Comparison of ENCODE assay signal across 9 cellular contexts in the genomic region with DNA sequence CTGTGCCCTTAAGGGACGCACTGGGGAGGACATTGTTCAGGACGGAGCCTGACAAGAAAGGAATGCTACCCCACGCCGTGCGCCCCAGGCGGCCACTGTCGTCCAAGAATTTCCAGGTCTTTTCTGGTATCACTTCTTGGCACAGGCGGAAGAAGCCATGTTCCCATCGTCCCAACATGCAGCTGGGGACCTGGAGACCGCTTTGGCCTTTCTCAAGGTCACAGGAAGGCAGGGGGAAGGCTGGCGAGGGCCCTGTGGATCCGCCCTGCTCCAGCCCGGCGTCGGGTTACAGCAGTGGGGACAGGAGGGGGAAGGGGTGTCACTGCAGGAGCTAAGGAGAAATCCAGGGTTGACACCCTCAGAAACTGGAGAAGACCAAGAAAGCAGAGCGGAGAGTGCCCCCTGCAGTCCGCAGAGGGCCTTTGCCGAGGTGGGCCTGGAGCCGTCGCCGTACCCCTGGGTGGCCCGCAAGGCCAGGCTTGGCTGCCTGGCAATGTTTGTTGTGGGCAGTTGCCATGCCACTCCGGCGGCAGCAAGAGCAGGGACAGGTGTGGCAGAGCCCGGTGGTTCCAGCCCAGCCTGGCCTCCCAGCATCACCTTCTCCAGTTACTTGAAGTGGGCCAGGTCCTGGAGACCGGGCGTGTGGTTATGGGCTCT.
A peak's percentile ranks its signal among the peaks of the same experiment; 100 is the strongest.
DNase-seq lines count a peak whose midpoint lies in the region; ATAC-seq and TF ChIP-seq lines count a peak whose summit lies in the region.
"Had no signal": no experiment of that assay in that cellular context is flagged by ENCODE, and none has a peak within 500 bp of the region (broad histone marks: within the 10 kb centered on the region; RNA-seq: fewer than 3 reads in every experiment).

No MANE protein-coding gene starts in this region.

- peaks cover 41% of the 10 kb centered on the region for H3K4me1 ChIP-seq in OCI-LY1 (ENCODE audit: insufficient read depth, low read length, severe bottlenecking)

- no peaks in the 10 kb centered on the region for H3K27me3 Mint-ChIP-seq in stimulated activated naive B cell treated with anti-CD40 and anti-IgM and Interleukin-4, amounts not matched to agents 10 μg/mL and 1 μg/mL and 100 μg/mL, for 72 hours
- H3K27me3 Mint-ChIP-seq in mesothelial cell of epicardium (ENCODE audit: low read depth) = peaks cover 13% of the 10 kb centered on the region

- peaks cover 8 to 13% of the 10 kb centered on the region in 2 donors for H3K36me3 Mint-ChIP-seq in stimulated activated naive B cell treated with anti-CD40 and anti-IgM and Interleukin-4, amounts not matched to agents 10 μg/mL and 1 μg/mL and 100 μg/mL, for 72 hours
- H3K36me3 Mint-ChIP-seq in mesothelial cell of epicardium = no peaks in the 10 kb centered on the region

- DNase-seq in NCI-H1417 (lab: John Stamatoyannopoulos, UW) (peak; percentile 45 to 70 (median 66)), NCI-H1417 treated with DMSO at 0.1 percent for 48 hours (lab: John Stamatoyannopoulos, UW) (no peak), left cardiac atrium (peak; percentile 30), SW 1271 (lab: John Stamatoyannopoulos, UW) (no peak), mesothelial cell of epicardium (ENCODE audit: low spot score in 2 of 2, unreplicated experiment in 2 of 2) (no peak)
- DNase-seq in stimulated activated naive B cell treated with anti-CD40 and anti-IgM and Interleukin-4, amounts not matched to agents 10 μg/mL and 1 μg/mL and 100 μg/mL, for 72 hours = no peak

- ATAC-seq in left cardiac atrium (peak; percentile 28 to 55), esophagus mucosa (no peak)
- ATAC-seq in stimulated activated naive B cell treated with anti-CD40 and anti-IgM and Interleukin-4, amounts not matched to agents 10 μg/mL and 1 μg/mL and 100 μg/mL, for 72 hours (replicated peaks) = peak; percentile 45 to 59

- peaks cover 7 to 12% of the 10 kb centered on the region in 2 donors for H3K9me3 Mint-ChIP-seq in stimulated activated naive B cell treated with anti-CD40 and anti-IgM and Interleukin-4, amounts not matched to agents 10 μg/mL and 1 μg/mL and 100 μg/mL, for 72 hours
- H3K9me3 Mint-ChIP-seq in mesothelial cell of epicardium = peaks cover 8% of the 10 kb centered on the region

- H2AFZ ChIP-seq in OCI-LY1 (ENCODE audit: low read length) = no peak overlapping the region

- H3K9ac ChIP-seq in OCI-LY1 (ENCODE audit: low read length) = no peak overlapping the region; the same call in 1 of the 2 replicates

- no peak overlapping the region for H3K27ac Mint-ChIP-seq in stimulated activated naive B cell treated with anti-CD40 and anti-IgM and Interleukin-4, amounts not matched to agents 10 μg/mL and 1 μg/mL and 100 μg/mL, for 72 hours
- H3K27ac Mint-ChIP-seq in mesothelial cell of epicardium = no peak overlapping the region
- H3K27ac Mint-ChIP-seq: T-helper 1 cell treated with Interleukin-12 subunit alpha and Interleukin-12 subunit beta and Interleukin-4 antibody, amounts not matched to agents 30 μg/mL and 1 μg/mL, for 36 hours had no signal

- H3K36me3 ChIP-seq in OCI-LY1 (ENCODE audit: insufficient read depth, low read length) = peaks cover 1% of the 10 kb centered on the region

- no peak overlapping the region for H3K4me3 Mint-ChIP-seq in stimulated activated naive B cell treated with anti-CD40 and anti-IgM and Interleukin-4, amounts not matched to agents 10 μg/mL and 1 μg/mL and 100 μg/mL, for 72 hours
- H3K4me3 Mint-ChIP-seq in mesothelial cell of epicardium = no peak overlapping the region
- H3K4me3 Mint-ChIP-seq: T-helper 1 cell treated with Interleukin-12 subunit alpha and Interleukin-12 subunit beta and Interleukin-4 antibody, amounts not matched to agents 30 μg/mL and 1 μg/mL, for 36 hours had no signal

- no peak overlapping the region; the same call in 1 of the 2 replicates for H3K4me2 ChIP-seq in OCI-LY1 (ENCODE audit: low read length)

- no peaks in the 10 kb centered on the region for H3K9me2 ChIP-seq in OCI-LY1 (ENCODE audit: low read depth, low read length)

- no peaks in the 10 kb centered on the region for H3K79me2 ChIP-seq in OCI-LY1 (ENCODE audit: insufficient read depth, low read length)

- no peaks in the 10 kb centered on the region for H3F3A ChIP-seq in OCI-LY1 (ENCODE audit: insufficient read depth, low read length)

- H3K27ac ChIP-seq in OCI-LY1 (ENCODE audit: low read depth, low read length, poor library complexity, severe bottlenecking) = no peak overlapping the region

- H3K9me3 ChIP-seq in OCI-LY1 (ENCODE audit: low read length) = no peaks in the 10 kb centered on the region

- TF ChIP-seq CTCF in OCI-LY1 (IDR thresholded peaks at IDR 0.05; ENCODE audit: low read length) (peak; percentile 70), mesothelial cell of epicardium (IDR thresholded peaks at IDR 0.05; ENCODE audit: unreplicated experiment) (no peak)

- no peaks in the 10 kb centered on the region for H4K20me1 ChIP-seq in OCI-LY1 (ENCODE audit: insufficient read depth, low read length)

- no peaks in the 10 kb centered on the region; the same call in 1 of the 2 replicates for H3K27me3 ChIP-seq in OCI-LY1 (ENCODE audit: insufficient read depth, low read length)

- peaks cover 31 to 64% of the 10 kb centered on the region in 2 donors for H3K4me1 Mint-ChIP-seq in stimulated activated naive B cell treated with anti-CD40 and anti-IgM and Interleukin-4, amounts not matched to agents 10 μg/mL and 1 μg/mL and 100 μg/mL, for 72 hours
- peaks cover 2% of the 10 kb centered on the region for H3K4me1 Mint-ChIP-seq in mesothelial cell of epicardium

- intact Hi-C loops in left cardiac atrium (cut with DNase I) = loop anchor here in 1 of 2 donors (5.0 kb wide), 1 partner anchor 57 kb away; no protein-coding TSS in a partner anchor

- H3K4me3 ChIP-seq in OCI-LY1 (ENCODE audit: low read depth, low read length, poor library complexity, severe bottlenecking) = no peak overlapping the region

Comparison
In these comparisons a context has a peak if more than half of its experiments do, and no peak if none do; other contexts are left out.
1. DNase-seq: peak in NCI-H1417 (3 of 3) and left cardiac atrium (single experiment); none in NCI-H1417 treated with DMSO at 0.1 percent for 48 hours (single experiment), stimulated activated naive B cell treated with anti-CD40 and anti-IgM and Interleukin-4, amounts not matched to agents 10 μg/mL and 1 μg/mL and 100 μg/mL, for 72 hours (single experiment), SW 1271 (0 of 2) and mesothelial cell of epicardium (0 of 2).